Comparison of ENCODE assay signal across 8 cellular contexts in the genomic region with DNA sequence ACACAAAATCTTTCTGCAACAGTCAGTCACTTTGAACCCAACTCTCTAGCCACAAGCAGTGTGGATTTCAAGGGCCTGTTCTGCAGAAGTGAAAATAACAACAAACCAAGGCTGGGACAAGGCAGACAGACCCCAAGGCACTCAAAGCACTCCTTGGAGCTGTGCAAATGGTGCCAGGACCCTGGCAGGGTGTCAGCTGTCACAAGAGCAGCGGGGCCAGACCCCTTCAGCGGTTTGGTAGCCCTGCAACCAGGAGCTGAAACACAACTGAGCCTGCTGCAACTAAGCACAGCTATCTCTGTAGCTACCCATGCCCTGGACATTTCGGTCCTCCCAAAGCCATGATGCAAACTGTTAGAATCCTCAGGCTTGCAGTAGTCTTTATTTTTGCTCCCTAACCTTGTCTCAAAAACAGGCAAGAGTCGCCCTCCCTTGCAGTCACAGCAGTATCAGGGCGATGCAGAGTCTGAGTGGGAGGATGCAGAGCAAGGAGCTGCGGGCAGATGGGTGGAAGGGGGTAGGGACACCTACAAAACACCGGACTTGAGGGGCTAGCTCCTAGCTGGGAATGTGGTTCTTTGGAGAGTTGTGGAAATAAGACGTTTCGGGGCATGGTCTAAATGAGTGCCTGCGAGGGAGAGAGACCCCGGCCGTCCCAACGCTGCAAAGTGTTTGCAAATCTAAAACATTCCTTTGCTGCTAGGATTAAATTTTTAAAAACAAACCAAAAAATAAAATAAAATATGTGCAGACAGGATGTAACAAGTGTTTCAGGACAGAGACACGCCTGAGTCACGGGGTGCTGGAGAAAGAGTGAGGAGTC.
DNase-seq lines count a peak whose midpoint lies in the region; ATAC-seq and TF ChIP-seq lines count a peak whose summit lies in the region.

No MANE protein-coding gene starts in this region.

- in situ Hi-C loops in astrocyte of the cerebellum (cut with HindIII; ENCODE audit: low sequenced_read_pairs), result loop anchor here (10.0 kb wide), 1 partner anchor 723 kb away; no protein-coding TSS in a partner anchor

- no peaks in the 10 kb centered on the region for H3K9me3 ChIP-seq in subcutaneous abdominal adipose tissue (ENCODE audit: control insufficient read depth in 5 of 5, low read length in 5 of 5)

- TF ChIP-seq CTCF in astrocyte of the cerebellum (IDR thresholded peaks at IDR 0.05; ENCODE audit: low read depth, low read length, missing control alignments), result no peak

- ATAC-seq in HG03108 (IDR thresholded peaks at IDR 0.05; ENCODE audit: unreplicated experiment), result no peak

- peak overlapping the region; percentile 91 for H3K27ac ChIP-seq in layer of hippocampus (ENCODE audit: low read depth, low read length)
- H3K27ac ChIP-seq in subcutaneous abdominal adipose tissue (ENCODE audit: low read depth, low read length), result peak overlapping the region; percentile 98

- no peaks in the 10 kb centered on the region for H3K36me3 ChIP-seq in subcutaneous abdominal adipose tissue (ENCODE audit: control insufficient read depth in 5 of 5, insufficient read depth in 5 of 5, low read length in 5 of 5)

- H3K9ac ChIP-seq in subcutaneous abdominal adipose tissue (ENCODE audit: low read length in 5 of 5), result peak overlapping the region; percentile 39 to 92 (median 82)

- peaks cover 10 to 80% (median 75%) of the 10 kb centered on the region in 5 donors for H3K4me1 ChIP-seq in subcutaneous abdominal adipose tissue (ENCODE audit: control insufficient read depth in 5 of 5, insufficient read depth in 5 of 5, low read length in 5 of 5)

- H3K27me3 ChIP-seq in layer of hippocampus (ENCODE audit: control insufficient read depth, insufficient read depth, low read length) (no peaks in the 10 kb centered on the region), subcutaneous abdominal adipose tissue (ENCODE audit: control insufficient read depth in 5 of 5, insufficient read depth in 4 of 5, low read length in 5 of 5) (peaks cover 0 to 9% (median 0%) of the 10 kb centered on the region in 5 donors)

- peak overlapping the region; percentile 88 for H3K4me3 ChIP-seq in astrocyte of the cerebellum (ENCODE audit: low read depth, low read length)
- H3K4me3 ChIP-seq in subcutaneous abdominal adipose tissue (ENCODE audit: low read depth in 1 of 5, low read length in 5 of 5), result peak overlapping the region; percentile 78 to 97 (median 85)

- DNase-seq in NCI-H82 (lab: John Stamatoyannopoulos, UW) (peak; percentile 59), NCI-H82 treated with DMSO at 0.1 percent for 48 hours (lab: John Stamatoyannopoulos, UW; ENCODE audit: unreplicated experiment) (no peak), astrocyte of the cerebellum (ENCODE audit: low read depth) (no peak), GM19238 (ENCODE audit: insufficient read length, low spot score) (no peak), GM19240 (ENCODE audit: insufficient read length, low spot score) (no peak)
